19 cellular contexts compared by ENCODE assay signal in the genomic region with DNA sequence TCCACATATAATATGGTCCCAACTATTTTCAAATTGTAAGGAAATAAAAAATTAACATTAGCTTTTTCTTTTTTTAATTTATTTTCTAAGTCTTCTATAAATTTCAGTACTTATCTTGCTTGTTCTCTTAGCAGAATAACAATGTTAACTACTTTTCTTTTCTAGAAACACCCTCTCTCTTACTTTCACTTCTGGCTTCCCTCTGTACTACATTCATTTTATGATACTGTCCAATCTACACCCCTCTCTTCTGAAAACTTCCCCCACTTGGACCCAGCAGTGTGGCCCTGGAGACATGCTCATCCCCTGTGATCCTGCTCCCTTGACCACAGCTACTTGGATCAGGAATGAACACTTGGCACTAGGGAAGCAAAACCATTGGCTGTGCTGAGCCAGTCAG. TPM values are rescaled to one million over a fixed set of nuclear protein-coding genes. Genes with fewer than 3 reads are reported as not detected.
DNase-seq lines count a peak whose midpoint lies in the region; ATAC-seq and TF ChIP-seq lines count a peak whose summit lies in the region.
"Had no signal": no experiment of that assay in that cellular context is flagged by ENCODE, and none has a peak within 500 bp of the region (broad histone marks: within the 10 kb centered on the region; RNA-seq: fewer than 3 reads in every experiment).

No MANE protein-coding gene starts in this region.

- no peaks in the 10 kb centered on the region for H3K27me3 Mint-ChIP-seq in activated T-cell treated with anti-CD3 and anti-CD28 coated beads, Interleukin-2, amount 50 U/mL, for 4 hours (ENCODE audit: low read depth)

- no peaks in the 10 kb centered on the region for H3K27me3 ChIP-seq in tibial artery
- H3K27me3 ChIP-seq: colonic mucosa, neutrophil, vagina had no signal

- no peak overlapping the region for H3K27ac ChIP-seq in tibial artery
- H3K27ac ChIP-seq: colonic mucosa, neutrophil, vagina had no signal

- no peak for DNase-seq in activated T-cell treated with anti-CD3 and anti-CD28 coated beads, Interleukin-2, amount 50 U/mL, for 4 hours
- no peak for DNase-seq in activated T-cell treated with anti-CD3 and anti-CD28 coated beads for 4 hours
- no peak for DNase-seq in activated naive CD4-positive, alpha-beta T cell treated with anti-CD3 and anti-CD28 coated beads, Interleukin-2, amount 50 U/mL, for 72 hours (ENCODE audit: low spot score in 2 of 2)
- no peak for DNase-seq in stimulated activated effector memory CD8-positive, alpha-beta T cell treated with anti-CD3 and anti-CD28 coated beads, Interleukin-12 subunit alpha, Interleukin-12 subunit beta, amount 100 ng/mL, for 72 hours (ENCODE audit: low spot score in 2 of 2)
- DNase-seq in NCI-H524 treated with DMSO at 0.1 percent for 48 hours (lab: John Stamatoyannopoulos, UW), result no peak
- no peak for DNase-seq in tibial artery
- DNase-seq in NCI-H2171 treated with DMSO at 0.1 percent for 48 hours (lab: John Stamatoyannopoulos, UW), result no peak
- DNase-seq: activated CD4-positive, alpha-beta T cell treated with anti-CD3 and anti-CD28 coated beads, Interleukin-2, amount 50 U/mL, for 1 hour; Caco-2; colonic mucosa; left cardiac atrium; midbrain; NCI-H1436 treated with DMSO at 0.1 percent for 48 hours; retina had no signal

- peaks cover 3% of the 10 kb centered on the region for H3K9me3 Mint-ChIP-seq in activated T-cell treated with anti-CD3 and anti-CD28 coated beads, Interleukin-2, amount 50 U/mL, for 4 hours
- H3K9me3 Mint-ChIP-seq in activated naive CD4-positive, alpha-beta T cell treated with anti-CD3 and anti-CD28 coated beads, Interleukin-2, amount 50 U/mL, for 72 hours, result peaks cover 3 to 8% of the 10 kb centered on the region in 2 donors
- H3K9me3 Mint-ChIP-seq in stimulated activated effector memory CD8-positive, alpha-beta T cell treated with anti-CD3 and anti-CD28 coated beads, Interleukin-12 subunit alpha, Interleukin-12 subunit beta, amount 100 ng/mL, for 72 hours, result no peaks in the 10 kb centered on the region

- intact Hi-C loops in tibial artery (cut with DNase I; ENCODE audit: low total_unique reads), result no loop called here

- peaks cover 0 to 3% (median 0%) of the 10 kb centered on the region in 4 donors for H3K4me1 ChIP-seq in tibial artery
- H3K4me1 ChIP-seq: Caco-2, vagina had no signal

- ATAC-seq in activated T-cell treated with anti-CD3 and anti-CD28 coated beads, Interleukin-2, amount 50 U/mL, for 4 hours, result peak in 1 of 2 donors; percentile 40
- ATAC-seq in HG02852 (IDR thresholded peaks at IDR 0.05; ENCODE audit: unreplicated experiment), result peak; percentile 51
- peak in 1 of 2 donors; percentile 33 for ATAC-seq in activated naive CD4-positive, alpha-beta T cell treated with anti-CD3 and anti-CD28 coated beads, Interleukin-2, amount 50 U/mL, for 72 hours
- ATAC-seq in stimulated activated effector memory CD8-positive, alpha-beta T cell treated with anti-CD3 and anti-CD28 coated beads, Interleukin-12 subunit alpha, Interleukin-12 subunit beta, amount 100 ng/mL, for 72 hours, result no peak
- ATAC-seq: GM23338, left cardiac atrium, Right ventricle myocardium inferior had no signal

- H3K36me3 Mint-ChIP-seq in activated T-cell treated with anti-CD3 and anti-CD28 coated beads, Interleukin-2, amount 50 U/mL, for 4 hours (ENCODE audit: insufficient read depth), result peaks cover 13% of the 10 kb centered on the region
- peaks cover 7 to 14% of the 10 kb centered on the region in 2 donors for H3K36me3 Mint-ChIP-seq in activated naive CD4-positive, alpha-beta T cell treated with anti-CD3 and anti-CD28 coated beads, Interleukin-2, amount 50 U/mL, for 72 hours
- peaks cover 4% of the 10 kb centered on the region for H3K36me3 Mint-ChIP-seq in stimulated activated effector memory CD8-positive, alpha-beta T cell treated with anti-CD3 and anti-CD28 coated beads, Interleukin-12 subunit alpha, Interleukin-12 subunit beta, amount 100 ng/mL, for 72 hours

- H3K4me3 ChIP-seq in tibial artery, result no peak overlapping the region
- H3K4me3 ChIP-seq: colonic mucosa, GM23338, vagina had no signal

- TF ChIP-seq CTCF in tibial artery (IDR thresholded peaks at IDR 0.05), result no peak

- peak overlapping the region; percentile 42 for H3K4me3 Mint-ChIP-seq in activated T-cell treated with anti-CD3 and anti-CD28 coated beads, Interleukin-2, amount 50 U/mL, for 4 hours
- H3K4me3 Mint-ChIP-seq in stimulated activated effector memory CD8-positive, alpha-beta T cell treated with anti-CD3 and anti-CD28 coated beads, Interleukin-12 subunit alpha, Interleukin-12 subunit beta, amount 100 ng/mL, for 72 hours, result peak overlapping the region; percentile 7
- H3K4me3 Mint-ChIP-seq: GM23338 had no signal

- H3K9me3 ChIP-seq in tibial artery, result peaks cover 0 to 6% (median 0%) of the 10 kb centered on the region in 3 donors
- H3K9me3 ChIP-seq: colonic mucosa had no signal

- peak overlapping the region; percentile 54 to 93 for H3K27ac Mint-ChIP-seq in activated naive CD4-positive, alpha-beta T cell treated with anti-CD3 and anti-CD28 coated beads, Interleukin-2, amount 50 U/mL, for 72 hours
- H3K27ac Mint-ChIP-seq in stimulated activated effector memory CD8-positive, alpha-beta T cell treated with anti-CD3 and anti-CD28 coated beads, Interleukin-12 subunit alpha, Interleukin-12 subunit beta, amount 100 ng/mL, for 72 hours, result no peak overlapping the region
- H3K27ac Mint-ChIP-seq: GM23338 had no signal

- peaks cover under 1 to 9% (median 4%) of the 10 kb centered on the region in 3 donors for H3K36me3 ChIP-seq in tibial artery
- H3K36me3 ChIP-seq: colonic mucosa, neutrophil had no signal

- peaks cover 39% of the 10 kb centered on the region for H3K4me1 Mint-ChIP-seq in activated T-cell treated with anti-CD3 and anti-CD28 coated beads, Interleukin-2, amount 50 U/mL, for 4 hours (ENCODE audit: low read depth)
- peaks cover 21% of the 10 kb centered on the region for H3K4me1 Mint-ChIP-seq in stimulated activated effector memory CD8-positive, alpha-beta T cell treated with anti-CD3 and anti-CD28 coated beads, Interleukin-12 subunit alpha, Interleukin-12 subunit beta, amount 100 ng/mL, for 72 hours
- H3K4me1 Mint-ChIP-seq: GM23338 had no signal

RNA-seq across cellular contexts. Expression of a gene that starts 15.7 kb away (rescaled TPM):
- total RNA-seq in activated T-cell treated with anti-CD3 and anti-CD28 coated beads, Interleukin-2, amount 50 U/mL, for 4 hours, result 10 to 100 TPM; 12.0 to 13.5 (median 12.8) TPM
- total RNA-seq in activated naive CD4-positive, alpha-beta T cell treated with anti-CD3 and anti-CD28 coated beads, Interleukin-2, amount 50 U/mL, for 72 hours, result 10 to 100 TPM in 1 of 2 donors, 1 to 10 TPM in 1; 8.9 to 11.4 TPM
